In genomic region chr17:8294814-8295316, GRCh38 we compare ENCODE assay signal across 8 cellular contexts. TPM values are rescaled to one million over a fixed set of nuclear protein-coding genes. Genes with fewer than 3 reads are reported as not detected.
DNase-seq lines count a peak whose midpoint lies in the region; ATAC-seq, FAIRE-seq and TF ChIP-seq lines count a peak whose summit lies in the region.

No MANE protein-coding gene starts in this region.

- H3K9me3 ChIP-seq in K562 (replicated peaks; ENCODE audit: control insufficient read depth, insufficient read depth, low read depth, low read length) (no peaks in the 10 kb centered on the region; the same call in 1 of the 2 replicates), suprapubic skin (no peaks in the 10 kb centered on the region)

- in situ Hi-C loops in K562 (cut with MboI): no loop called here

- no peak for TF ChIP-seq POLR2A in K562 (conservative IDR thresholded peaks at IDR 0.05)
- no peak for TF ChIP-seq POLR2A in suprapubic skin (IDR thresholded peaks at IDR 0.05)

- H3K4me3 ChIP-seq in KMS-11 (IDR thresholded peaks at IDR 0.05; ENCODE audit: insufficient read depth, low read depth, low read length): no peak overlapping the region
- peak overlapping the region; percentile 58 for H3K4me3 ChIP-seq in K562
- H3K4me3 ChIP-seq in suprapubic skin: peak overlapping the region; percentile 82

- no peak for FAIRE-seq in K562 (lab: Jason Lieb, UNC)

- WGBS in K562 (ENCODE audit: insufficient coverage, low coverage, missing lambda C conversion rate): 9% methylated on average over 9 of the region's 15 CpGs
- WGBS in suprapubic skin: 9% methylated on average over 15 of the region's 15 CpGs

- H2AFZ ChIP-seq in KMS-11 (ENCODE audit: low read depth) (peak overlapping the region; percentile 34; the same call in 1 of the 2 replicates), K562 (ENCODE audit: low read depth, low read length) (peak overlapping the region; percentile 95)

- no peak for TF ChIP-seq CTCF in KMS-11 (conservative IDR thresholded peaks at IDR 0.05; ENCODE audit: low read depth, low read length)
- no peak for TF ChIP-seq CTCF in K562 (IDR thresholded peaks at IDR 0.05 in 2 of 3, conservative IDR thresholded peaks at IDR 0.05 in 1 of 3; ENCODE audit: insufficient read depth in 2 of 3, low read depth in 1 of 3, low read length in 3 of 3)
- TF ChIP-seq CTCF in suprapubic skin (IDR thresholded peaks at IDR 0.05): no peak

- H3K4me2 ChIP-seq in KMS-11 (peak overlapping the region; percentile 57), K562 (ENCODE audit: insufficient read depth, low read length) (peak overlapping the region; percentile 83)

- intact Hi-C loops in K562 (cut with micrococcal nuclease): loop anchor here (2.0 kb wide), 1 partner anchor 46 kb away; the partner anchor contains the start of genes CTC1 and PFAS

- H3K27me3 ChIP-seq in KMS-11 (ENCODE audit: insufficient read depth, low read depth) (no peaks in the 10 kb centered on the region), K562 (ENCODE audit: control insufficient read depth in 2 of 2, insufficient read depth in 2 of 2, low read length in 2 of 2) (no peaks in the 10 kb centered on the region), layer of hippocampus (ENCODE audit: control insufficient read depth, insufficient read depth, low read length) (no peaks in the 10 kb centered on the region), suprapubic skin (no peaks in the 10 kb centered on the region)

- BruUV-seq in K562 (replicated peaks; lab: Mats Ljungman, UMichigan): TSS peak; percentile 80

- no peak for DNase-seq in K562 (ENCODE audit: extremely low read depth in 1 of 4, low spot score in 3 of 4)
- no peak for DNase-seq in suprapubic skin (ENCODE audit: low spot score in 2 of 2)
- no peak for DNase-seq in SK-N-DZ (ENCODE audit: low spot score)
- DNase-seq in AML-193 (lab: John Stamatoyannopoulos, UW): no peak
- no peak for DNase-seq in EL

- H3K36me3 ChIP-seq in KMS-11 (ENCODE audit: insufficient read depth): no peaks in the 10 kb centered on the region
- no peaks in the 10 kb centered on the region for H3K36me3 ChIP-seq in K562 (ENCODE audit: control insufficient read depth, insufficient read depth, low read length)
- no peaks in the 10 kb centered on the region for H3K36me3 ChIP-seq in suprapubic skin

- CTCF ChIA-PET in K562 (lab: Yijun Ruan, JAX; ENCODE audit: low intra/inter-chr PET ratio): no interaction called here

- TF ChIP-seq EP300 in K562 (IDR thresholded peaks at IDR 0.05; ENCODE audit: low read length) (no peak), suprapubic skin (IDR thresholded peaks at IDR 0.05) (no peak)

- peak; percentile 2; the same call in 1 of the 3 replicates for ATAC-seq in K562
- no peak for ATAC-seq in HG02885 (IDR thresholded peaks at IDR 0.05; ENCODE audit: poor library complexity, unreplicated experiment)

- TF ChIP-seq RAD21 in K562 (CRISPR knock-in tag; conservative IDR thresholded peaks at IDR 0.05 in 1 of 2, IDR thresholded peaks at IDR 0.05 in 1 of 2): no peak

- POLR2A ChIA-PET in K562 (lab: Yijun Ruan, JAX): interaction anchor here (0.7 to 2.0 kb wide), 14 partner anchors 10 to 122 kb away, joined by 3 to 9 read pairs (median 4); partner anchors contain the start of gene CTC1

- H3K27ac ChIP-seq in KMS-11 (no peak overlapping the region), K562 (ENCODE audit: extremely low read depth, low read depth, low read length) (peak overlapping the region; percentile 89), layer of hippocampus (ENCODE audit: low read depth, low read length) (peak overlapping the region; percentile 69), suprapubic skin (peak overlapping the region; percentile 90)

- no peaks in the 10 kb centered on the region for H4K20me1 ChIP-seq in KMS-11 (ENCODE audit: insufficient read depth)
- no peaks in the 10 kb centered on the region for H4K20me1 ChIP-seq in K562 (replicated peaks; ENCODE audit: control insufficient read depth, insufficient read depth, low read length)

- H3K79me2 ChIP-seq in KMS-11 (ENCODE audit: insufficient read depth, low read depth) (no peaks in the 10 kb centered on the region), K562 (ENCODE audit: control insufficient read depth, insufficient read depth, low read length) (no peaks in the 10 kb centered on the region)

- no peaks in the 10 kb centered on the region for H3K9me1 ChIP-seq in K562 (ENCODE audit: control insufficient read depth, insufficient read depth, low read length)

- H3K9ac ChIP-seq in KMS-11 (no peak overlapping the region), K562 (ENCODE audit: insufficient read depth in 1 of 2, low read depth in 2 of 2, low read length in 2 of 2) (peak overlapping the region; percentile 69 to 90)

- no peaks in the 10 kb centered on the region for H3K4me1 ChIP-seq in KMS-11 (ENCODE audit: low read depth, poor library complexity, severe bottlenecking)
- H3K4me1 ChIP-seq in K562 (replicated peaks in 1 of 2; ENCODE audit: control insufficient read depth in 2 of 2, insufficient read depth in 2 of 2, low read length in 2 of 2): peaks cover 8 to 26% of the 10 kb centered on the region in 2 experiments; a peak in 4 of 5 replicates
- H3K4me1 ChIP-seq in suprapubic skin: peaks cover 17% of the 10 kb centered on the region

RNA-seq across cellular contexts. Expression of gene SLC25A35, which starts 0.3 kb away (rescaled TPM):
- total RNA-seq in K562 (2011; cell fraction: chromatin; rRNA removed; ENCODE audit: low replicate concordance): 18.4 and 34.5 TPM in 2 replicates
- 12.9 and 13.0 TPM in 2 replicates for total RNA-seq in K562 (2011; cell fraction: nucleolus; rRNA removed)
- total RNA-seq in K562 (2011; cell fraction: nucleoplasm; rRNA removed): 19.7 and 31.4 TPM in 2 replicates
- total RNA-seq in K562 (2014; rRNA removed): 0.95 and 2.8 TPM in 2 replicates
- 1.0 and 1.1 TPM in 2 replicates for total RNA-seq in K562 (2014; rRNA removed; fragmentation: Illumina TruSeq; extraction: Trizol)
- total RNA-seq in K562 (2015; rRNA removed; fragmentation: Illumina TruSeq; extraction: Trizol): 1.4 and 1.8 TPM in 2 replicates
- 5.2 and 5.3 TPM in 2 replicates for total RNA-seq in K562 (2021)
- polyA plus RNA-seq in K562 (2011; rRNA removed): 2.0 and 3.3 TPM in 2 replicates
- polyA plus RNA-seq in K562 (2011; cell fraction: cytosol; rRNA removed): 1.8 and 2.2 TPM in 2 replicates
- polyA plus RNA-seq in K562 (2011; cell fraction: nucleus; rRNA removed): 26.8 and 38.9 TPM in 2 replicates
- polyA plus RNA-seq in K562 (2012): 6.8 and 12.3 TPM in 2 replicates
- polyA plus RNA-seq in K562 (2014; fragmentation: Illumina TruSeq; extraction: Trizol): 4.4 and 5.1 TPM in 2 replicates
- polyA plus RNA-seq in K562 (2014; fragmentation: Nextera tagmentation; extraction: Ambion mirVana): 1 to 10 TPM in 1 of 2 experiments, under 1 TPM in 1; 0.93 to 1.6 TPM
- polyA plus RNA-seq in K562 (2014; rRNA removed): 4.4 and 6.2 TPM in 2 replicates
- polyA minus RNA-seq in K562 (2011; rRNA and poly(A)+ RNA removed): 1.0 and 1.4 TPM in 2 replicates
- polyA minus RNA-seq in K562 (2011; cell fraction: cytosol; rRNA and poly(A)+ RNA removed): 1.4 and 1.5 TPM in 2 replicates
- 2.9 and 3.9 TPM in 2 replicates for polyA minus RNA-seq in K562 (2011; cell fraction: nucleus; rRNA and poly(A)+ RNA removed)
- total RNA-seq in suprapubic skin: 1 to 10 TPM in 3 of 4 donors, under 1 TPM in 1; 0.80 to 2.4 (median 1.5) TPM
- 3.2 and 3.8 TPM in 2 replicates for polyA plus RNA-seq in SK-N-DZ (2014; cell fraction: cytosol; rRNA removed)
- 5.0 and 15.4 TPM in 2 replicates for polyA plus RNA-seq in SK-N-DZ (2014; cell fraction: nucleus; rRNA removed)

RNA-seq across cellular contexts. Expression of gene RANGRF, which starts 6.4 kb away (rescaled TPM):
- total RNA-seq in K562 (2011; cell fraction: chromatin; rRNA removed; ENCODE audit: low replicate concordance): 5.1 and 15.0 TPM in 2 replicates
- total RNA-seq in K562 (2011; cell fraction: nucleolus; rRNA removed): 14.6 and 14.7 TPM in 2 replicates
- total RNA-seq in K562 (2011; cell fraction: nucleoplasm; rRNA removed): 13.1 and 14.4 TPM in 2 replicates
- 15.4 and 18.4 TPM in 2 replicates for total RNA-seq in K562 (2014; rRNA removed)
- total RNA-seq in K562 (2014; rRNA removed; fragmentation: Illumina TruSeq; extraction: Trizol): 7.2 and 7.6 TPM in 2 replicates
- total RNA-seq in K562 (2015; rRNA removed; fragmentation: Illumina TruSeq; extraction: Trizol): 10.1 and 11.6 TPM in 2 replicates
- total RNA-seq in K562 (2021): 17.3 and 17.6 TPM in 2 replicates
- 14.7 and 17.0 TPM in 2 replicates for polyA plus RNA-seq in K562 (2011; rRNA removed)
- 20.0 and 29.0 TPM in 2 replicates for polyA plus RNA-seq in K562 (2011; cell fraction: cytosol; rRNA removed)
- 34.9 and 41.5 TPM in 2 replicates for polyA plus RNA-seq in K562 (2011; cell fraction: nucleus; rRNA removed)
- 24.2 and 24.4 TPM in 2 replicates for polyA plus RNA-seq in K562 (2012)
- 23.3 TPM in 2 replicates for polyA plus RNA-seq in K562 (2014; fragmentation: Illumina TruSeq; extraction: Trizol)
- 10 to 100 TPM; 48.7 to 60.0 TPM for polyA plus RNA-seq in K562 (2014; fragmentation: Nextera tagmentation; extraction: Ambion mirVana)
- polyA plus RNA-seq in K562 (2014; rRNA removed): 16.0 and 20.6 TPM in 2 replicates
- 5.0 and 7.7 TPM in 2 replicates for polyA minus RNA-seq in K562 (2011; rRNA and poly(A)+ RNA removed)
- 7.2 and 10.2 TPM in 2 replicates for polyA minus RNA-seq in K562 (2011; cell fraction: cytosol; rRNA and poly(A)+ RNA removed)
- 3.2 and 3.9 TPM in 2 replicates for polyA minus RNA-seq in K562 (2011; cell fraction: nucleus; rRNA and poly(A)+ RNA removed)
- 10 to 100 TPM; 12.6 to 16.3 (median 13.7) TPM for total RNA-seq in suprapubic skin
- 26.8 and 33.0 TPM in 2 replicates for polyA plus RNA-seq in SK-N-DZ (2014; cell fraction: cytosol; rRNA removed)
- polyA plus RNA-seq in SK-N-DZ (2014; cell fraction: nucleus; rRNA removed): 51.2 and 54.4 TPM in 2 replicates

RNA-seq across cellular contexts. Expression of gene ARHGEF15, which starts 15.2 kb away (rescaled TPM):
- total RNA-seq in K562 (2011; cell fraction: chromatin; rRNA removed; ENCODE audit: low replicate concordance): not detected in 2 replicates
- total RNA-seq in K562 (2011; cell fraction: nucleolus; rRNA removed): not detected in 2 replicates
- not detected in 2 replicates for total RNA-seq in K562 (2011; cell fraction: nucleoplasm; rRNA removed)
- total RNA-seq in K562 (2014; rRNA removed) (not detected in 2 replicates), K562 (2014; rRNA removed; fragmentation: Illumina TruSeq; extraction: Trizol) (not detected in 2 replicates), K562 (2015; rRNA removed; fragmentation: Illumina TruSeq; extraction: Trizol) (not detected in 2 replicates), K562 (2021) (not detected in 2 replicates), suprapubic skin (10 to 100 TPM in 2 of 4 donors, 1 to 10 TPM in 2; 2.3 to 22.2 (median 11.0) TPM)
- polyA plus RNA-seq in K562 (2011; rRNA removed) (not detected in 2 replicates), K562 (2014; fragmentation: Illumina TruSeq; extraction: Trizol) (not detected in 2 replicates), K562 (2014; fragmentation: Nextera tagmentation; extraction: Ambion mirVana) (not detected), K562 (2014; rRNA removed) (not detected in 2 replicates)
- polyA plus RNA-seq in K562 (2011; cell fraction: cytosol; rRNA removed): 0.01 TPM in 1 of 2 replicates, not detected in the other
- polyA plus RNA-seq in K562 (2011; cell fraction: nucleus; rRNA removed): not detected in 2 replicates
- 0.03 TPM in 1 of 2 replicates, not detected in the other for polyA plus RNA-seq in K562 (2012)
- not detected in 2 replicates for polyA minus RNA-seq in K562 (2011; rRNA and poly(A)+ RNA removed)
- polyA minus RNA-seq in K562 (2011; cell fraction: cytosol; rRNA and poly(A)+ RNA removed): not detected in 2 replicates
- not detected in 2 replicates for polyA minus RNA-seq in K562 (2011; cell fraction: nucleus; rRNA and poly(A)+ RNA removed)
- 0.28 and 5.9 TPM in 2 replicates for polyA plus RNA-seq in SK-N-DZ (2014; cell fraction: cytosol; rRNA removed)
- 0.25 and 4.2 TPM in 2 replicates for polyA plus RNA-seq in SK-N-DZ (2014; cell fraction: nucleus; rRNA removed)

RNA-seq across cellular contexts. Expression of gene ODF4, which starts 44.8 kb away (rescaled TPM):
- not detected in 2 replicates for total RNA-seq in K562 (2011; cell fraction: chromatin; rRNA removed; ENCODE audit: low replicate concordance)
- not detected in 2 replicates for total RNA-seq in K562 (2011; cell fraction: nucleolus; rRNA removed)
- not detected in 2 replicates for total RNA-seq in K562 (2011; cell fraction: nucleoplasm; rRNA removed)
- total RNA-seq in K562 (2014; rRNA removed): not detected in 2 replicates
- not detected in 2 replicates for total RNA-seq in K562 (2014; rRNA removed; fragmentation: Illumina TruSeq; extraction: Trizol)
- not detected in 2 replicates for total RNA-seq in K562 (2015; rRNA removed; fragmentation: Illumina TruSeq; extraction: Trizol)
- total RNA-seq in K562 (2021): not detected in 2 replicates
- not detected in 2 replicates for polyA plus RNA-seq in K562 (2011; rRNA removed)
- polyA plus RNA-seq in K562 (2011; cell fraction: cytosol; rRNA removed): not detected in 2 replicates
- polyA plus RNA-seq in K562 (2011; cell fraction: nucleus; rRNA removed): not detected in 2 replicates
- not detected in 2 replicates for polyA plus RNA-seq in K562 (2012)
- not detected in 2 replicates for polyA plus RNA-seq in K562 (2014; fragmentation: Illumina TruSeq; extraction: Trizol)
- not detected for polyA plus RNA-seq in K562 (2014; fragmentation: Nextera tagmentation; extraction: Ambion mirVana)
- polyA plus RNA-seq in K562 (2014; rRNA removed): not detected in 2 replicates
- polyA minus RNA-seq in K562 (2011; rRNA and poly(A)+ RNA removed): not detected in 2 replicates
- polyA minus RNA-seq in K562 (2011; cell fraction: cytosol; rRNA and poly(A)+ RNA removed): not detected in 2 replicates
- polyA minus RNA-seq in K562 (2011; cell fraction: nucleus; rRNA and poly(A)+ RNA removed): not detected in 2 replicates
- not detected for total RNA-seq in suprapubic skin
- polyA plus RNA-seq in SK-N-DZ (2014; cell fraction: cytosol; rRNA removed): not detected in 2 replicates
- polyA plus RNA-seq in SK-N-DZ (2014; cell fraction: nucleus; rRNA removed): not detected in 2 replicates

RNA-seq across cellular contexts. Expression of gene PFAS, which starts 45.8 kb away (rescaled TPM):
- 107 and 253 TPM in 2 replicates for total RNA-seq in K562 (2011; cell fraction: chromatin; rRNA removed; ENCODE audit: low replicate concordance)
- total RNA-seq in K562 (2011; cell fraction: nucleolus; rRNA removed): 170 and 185 TPM in 2 replicates
- 90.2 and 106 TPM in 2 replicates for total RNA-seq in K562 (2011; cell fraction: nucleoplasm; rRNA removed)
- 59.2 and 69.0 TPM in 2 replicates for total RNA-seq in K562 (2014; rRNA removed)
- 36.2 and 43.9 TPM in 2 replicates for total RNA-seq in K562 (2014; rRNA removed; fragmentation: Illumina TruSeq; extraction: Trizol)
- total RNA-seq in K562 (2015; rRNA removed; fragmentation: Illumina TruSeq; extraction: Trizol): 33.6 and 33.7 TPM in 2 replicates
- total RNA-seq in K562 (2021): 128 and 131 TPM in 2 replicates
- polyA plus RNA-seq in K562 (2011; rRNA removed): 27.3 and 39.8 TPM in 2 replicates
- polyA plus RNA-seq in K562 (2011; cell fraction: cytosol; rRNA removed): 29.6 and 42.9 TPM in 2 replicates
- polyA plus RNA-seq in K562 (2011; cell fraction: nucleus; rRNA removed): 114 and 225 TPM in 2 replicates
- 28.2 and 62.7 TPM in 2 replicates for polyA plus RNA-seq in K562 (2012)
- polyA plus RNA-seq in K562 (2014; fragmentation: Illumina TruSeq; extraction: Trizol): 44.8 and 50.5 TPM in 2 replicates
- polyA plus RNA-seq in K562 (2014; fragmentation: Nextera tagmentation; extraction: Ambion mirVana): 10 to 100 TPM; 11.6 to 18.2 TPM
- polyA plus RNA-seq in K562 (2014; rRNA removed): 46.9 and 53.3 TPM in 2 replicates
- 54.9 and 63.9 TPM in 2 replicates for polyA minus RNA-seq in K562 (2011; rRNA and poly(A)+ RNA removed)
- polyA minus RNA-seq in K562 (2011; cell fraction: cytosol; rRNA and poly(A)+ RNA removed): 49.4 and 60.8 TPM in 2 replicates
- 58.5 and 59.8 TPM in 2 replicates for polyA minus RNA-seq in K562 (2011; cell fraction: nucleus; rRNA and poly(A)+ RNA removed)
- 10 to 100 TPM; 13.0 to 35.1 (median 16.7) TPM for total RNA-seq in suprapubic skin
- 102 and 111 TPM in 2 replicates for polyA plus RNA-seq in SK-N-DZ (2014; cell fraction: cytosol; rRNA removed)
- polyA plus RNA-seq in SK-N-DZ (2014; cell fraction: nucleus; rRNA removed): 190 and 219 TPM in 2 replicates
